26 cellular contexts compared by ENCODE assay signal in genomic region chr16:72470541-72470940, GRCh38.
"Had no signal": no experiment of that assay in that cellular context is flagged by ENCODE, and none has a peak within 500 bp of the region (broad histone marks: within the 10 kb centered on the region; RNA-seq: fewer than 3 reads in every experiment).

No MANE protein-coding gene starts in this region.

- H3K27ac Mint-ChIP-seq: mesothelial cell of epicardium; naive B cell; natural killer cell; progenitor cell of endocrine pancreas; stimulated activated naive B cell treated with anti-CD40 and anti-IgM and Interleukin-4, amounts not matched to agents 10 μg/mL and 1 μg/mL and 100 μg/mL, for 72 hours had no signal

- H3K36me3 ChIP-seq: left lung, ovary, right atrium auricular region, stomach, thyroid gland, transverse colon, upper lobe of right lung had no signal

- ATAC-seq: left cardiac atrium; left lung; natural killer cell; sciatic nerve; stimulated activated naive B cell treated with anti-CD40 and anti-IgM and Interleukin-4, amounts not matched to agents 10 μg/mL and 1 μg/mL and 100 μg/mL, for 72 hours; stimulated activated naive CD8-positive, alpha-beta T cell treated with anti-CD3 and anti-CD28 coated beads, Interleukin-15, Interleukin-2, amounts not matched to agents 100 U/mL and 50 U/mL, for 24 hours; upper lobe of right lung had no signal

- H3K9me3 ChIP-seq: left lung, ovary, right atrium auricular region, stomach, testis, thyroid gland, transverse colon, upper lobe of right lung had no signal

- H3K4me3 ChIP-seq: left lung, lung, ovary, right atrium auricular region, skin epidermis, stomach, testis, thyroid gland, transverse colon, upper lobe of right lung had no signal

- H3K27me3 ChIP-seq: left lung, ovary, right atrium auricular region, stomach, testis, thyroid gland, transverse colon, upper lobe of right lung had no signal

- H3K27ac ChIP-seq: left lung, ovary, right atrium auricular region, skin epidermis, stomach, testis, thyroid gland, transverse colon, upper lobe of right lung had no signal

- H3K4me3 Mint-ChIP-seq: mesothelial cell of epicardium; naive B cell; natural killer cell; nephron progenitor cell; stimulated activated naive B cell treated with anti-CD40 and anti-IgM and Interleukin-4, amounts not matched to agents 10 μg/mL and 1 μg/mL and 100 μg/mL, for 72 hours had no signal

- H3K9me3 Mint-ChIP-seq: mesothelial cell of epicardium; naive B cell; natural killer cell; nephron progenitor cell; stimulated activated naive B cell treated with anti-CD40 and anti-IgM and Interleukin-4, amounts not matched to agents 10 μg/mL and 1 μg/mL and 100 μg/mL, for 72 hours had no signal

- H3K27me3 Mint-ChIP-seq: naive B cell; progenitor cell of endocrine pancreas; stimulated activated naive B cell treated with anti-CD40 and anti-IgM and Interleukin-4, amounts not matched to agents 10 μg/mL and 1 μg/mL and 100 μg/mL, for 72 hours had no signal

- DNase-seq: hippocampal formation; kidney glomerular epithelial cell; left cardiac atrium; left lung; mesendoderm; naive B cell; natural killer cell; nephron progenitor cell; ovary; stimulated activated CD4-positive, alpha-beta T cell treated with anti-CD3 and anti-CD28 coated beads, Interleukin-12 subunit alpha, Interleukin-12 subunit beta, amount 100 ng/mL, for 4 hours; stimulated activated CD4-positive, alpha-beta T cell treated with anti-CD3 and anti-CD28 coated beads, Interleukin-15, amount 100 ng/mL, for 24 hours; stimulated activated CD4-positive, alpha-beta T cell treated with anti-CD3 and anti-CD28 coated beads, Interleukin-2, amount 100 ng/mL, for 24 hours; stimulated activated CD4-positive, alpha-beta T cell treated with anti-CD3 and anti-CD28 coated beads, Interleukin-4, amount 100 ng/mL, for 1 hour; stimulated activated naive B cell treated with anti-CD40 and anti-IgM and Interleukin-4, amounts not matched to agents 10 μg/mL and 1 μg/mL and 100 μg/mL, for 72 hours; stimulated activated naive CD8-positive, alpha-beta T cell treated with anti-CD3 and anti-CD28 coated beads, Interleukin-15, Interleukin-2, amounts not matched to agents 100 U/mL and 50 U/mL, for 24 hours; stomach; testis; thyroid gland; transverse colon; upper lobe of right lung had no signal

- H3K4me1 Mint-ChIP-seq: naive B cell had no signal

- H3K36me3 Mint-ChIP-seq: mesothelial cell of epicardium; naive B cell; natural killer cell; stimulated activated naive B cell treated with anti-CD40 and anti-IgM and Interleukin-4, amounts not matched to agents 10 μg/mL and 1 μg/mL and 100 μg/mL, for 72 hours had no signal

- H3K4me1 ChIP-seq: left lung, right atrium auricular region, stomach, testis, thyroid gland, transverse colon, upper lobe of right lung had no signal
